10 cellular contexts compared by ENCODE assay signal in genomic region chr1:158819461-158820443, GRCh38. TPM values are rescaled to one million over a fixed set of nuclear protein-coding genes. Genes with fewer than 3 reads are reported as not detected.
A peak's percentile ranks its signal among the peaks of the same experiment; 100 is the strongest.
DNase-seq lines count a peak whose midpoint lies in the region; ATAC-seq and TF ChIP-seq lines count a peak whose summit lies in the region.
"Had no signal": no experiment of that assay in that cellular context is flagged by ENCODE, and none has a peak within 500 bp of the region (broad histone marks: within the 10 kb centered on the region; RNA-seq: fewer than 3 reads in every experiment).

No MANE protein-coding gene starts in this region.

- H3K27ac Mint-ChIP-seq in CD4-positive, alpha-beta memory T cell = peak overlapping the region; percentile 43 to 92 (median 82)

- H3K36me3 Mint-ChIP-seq in CD4-positive, alpha-beta memory T cell = no peaks in the 10 kb centered on the region
- H3K36me3 Mint-ChIP-seq: naive thymus-derived CD8-positive, alpha-beta T cell had no signal

- H3K27me3 ChIP-seq in CD4-positive, alpha-beta memory T cell (ENCODE audit: insufficient read depth, low read length) = no peaks in the 10 kb centered on the region
- H3K27me3 ChIP-seq in heart left ventricle = peaks cover 0 to 3% (median 0%) of the 10 kb centered on the region in 9 donors
- H3K27me3 ChIP-seq: tibial artery had no signal

- no peak overlapping the region for H3K4me3 ChIP-seq in CD4-positive, alpha-beta memory T cell (ENCODE audit: low read length in 2 of 2)
- no peak overlapping the region for H3K4me3 ChIP-seq in choroid plexus epithelial cell (ENCODE audit: low read depth, low read length)
- H3K4me3 ChIP-seq in heart left ventricle = no peak overlapping the region
- H3K4me3 ChIP-seq: tibial artery had no signal

- H3K9me3 Mint-ChIP-seq in CD4-positive, alpha-beta memory T cell = no peaks in the 10 kb centered on the region

- WGBS in heart left ventricle, 4 donors = 68 to 75% (median 70%) methylated on average over 7 of the region's 7 CpGs

- no peaks in the 10 kb centered on the region for H3K27me3 Mint-ChIP-seq in CD4-positive, alpha-beta memory T cell

- no peak overlapping the region for H3K27ac ChIP-seq in CD4-positive, alpha-beta memory T cell (ENCODE audit: low read depth, low read length)
- H3K27ac ChIP-seq in KOPT-K1 (ENCODE audit: low read depth, low read length, poor library complexity, severe bottlenecking) (peak overlapping the region; percentile 41), heart left ventricle (peak overlapping the region in 1 of 12 donors; percentile 79)
- H3K27ac ChIP-seq: tibial artery had no signal

- peaks cover 19 to 28% (median 25%) of the 10 kb centered on the region in 4 donors for H3K4me1 Mint-ChIP-seq in CD4-positive, alpha-beta memory T cell

- no peak for TF ChIP-seq CTCF in choroid plexus epithelial cell (conservative IDR thresholded peaks at IDR 0.05; ENCODE audit: low read depth, low read length)
- TF ChIP-seq CTCF in heart left ventricle (IDR thresholded peaks at IDR 0.05) = no peak

- H3K36me3 ChIP-seq in CD4-positive, alpha-beta memory T cell (ENCODE audit: insufficient read depth, low read length) = no peaks in the 10 kb centered on the region
- H3K36me3 ChIP-seq in KOPT-K1 (ENCODE audit: insufficient read depth, low read length) (no peaks in the 10 kb centered on the region), heart left ventricle (no peaks in the 10 kb centered on the region)
- H3K36me3 ChIP-seq: tibial artery had no signal

- H3K4me3 Mint-ChIP-seq in CD4-positive, alpha-beta memory T cell = peak overlapping the region in 7 of 8 donors; percentile 17 to 77 (median 56)

- H3K4me1 ChIP-seq in CD4-positive, alpha-beta memory T cell (ENCODE audit: insufficient read depth, low read length) = peaks cover 27% of the 10 kb centered on the region
- H3K4me1 ChIP-seq in heart left ventricle = peaks cover 0 to 35% (median 0%) of the 10 kb centered on the region in 12 donors

- H3K9me3 ChIP-seq in CD4-positive, alpha-beta memory T cell (ENCODE audit: control insufficient read depth in 1 of 2, low read length in 2 of 2) = no peaks in the 10 kb centered on the region
- H3K9me3 ChIP-seq in KOPT-K1 (ENCODE audit: insufficient read depth, low read length, poor library complexity, severe bottlenecking) = peaks cover 10% of the 10 kb centered on the region
- no peaks in the 10 kb centered on the region for H3K9me3 ChIP-seq in heart left ventricle
- H3K9me3 ChIP-seq: tibial artery had no signal

- intact Hi-C loops in CD4-positive, alpha-beta memory T cell (cut with micrococcal nuclease) = no loop called here
- intact Hi-C loops in heart left ventricle (cut with DNase I) = no loop called here

- DNase-seq in CD4-positive, alpha-beta memory T cell = peak; percentile 5 to 41 (median 13)
- DNase-seq in choroid plexus epithelial cell (ENCODE audit: low read depth) (peak; percentile 61), NCI-H524 treated with DMSO at 0.1 percent for 48 hours (lab: John Stamatoyannopoulos, UW) (no peak), heart left ventricle (no peak), HEK293T (ENCODE audit: extremely low spot score) (no peak), EL (no peak)
- DNase-seq: tibial artery had no signal

- CTCF ChIA-PET in CD4-positive, alpha-beta memory T cell (lab: Charles Lee; ENCODE audit: partially characterized antibody) = interaction anchor here (0.8 to 1.0 kb wide), 2 partner anchors 25 to 109 kb away, joined by 3 read pairs; no protein-coding TSS in a partner anchor
- CTCF ChIA-PET in HEK293T (lab: Yijun Ruan, JAX) = no interaction called here

- POLR2A ChIA-PET in CD4-positive, alpha-beta memory T cell (lab: Charles Lee; ENCODE audit: partially characterized antibody) = interaction anchor here (1.0 to 1.1 kb wide), 2 partner anchors 112 to 114 kb away, joined by 3 to 4 read pairs; partner anchors contain the start of gene PYHIN1
- POLR2A ChIA-PET in HEK293T (lab: Yijun Ruan, JAX) = no interaction called here

- TF ChIP-seq POLR2A in heart left ventricle (IDR thresholded peaks at IDR 0.05) = no peak

- ATAC-seq in GM21381 (IDR thresholded peaks at IDR 0.05; ENCODE audit: unreplicated experiment) = peak; percentile 74
- ATAC-seq in heart left ventricle = no peak
- ATAC-seq: naive thymus-derived CD8-positive, alpha-beta T cell had no signal

TF ChIP-seq in HEK293T, 16 proteins besides CTCF, POLR2A, EP300 and RAD21:
- TF ChIP-seq ARNT (IDR thresholded peaks at IDR 0.05) = no peak

RNA-seq across cellular contexts. Expression of gene MNDA, which starts 11.4 kb away (rescaled TPM):
- total RNA-seq in CD4-positive, alpha-beta memory T cell = under 1 TPM; 0.50 to 0.55 TPM
- under 1 TPM; 0.29 to 0.57 TPM for polyA plus RNA-seq in CD4-positive, alpha-beta memory T cell
- total RNA-seq in heart left ventricle = 10 to 100 TPM in 2 of 9 donors, 1 to 10 TPM in 7; 1.6 to 38.0 (median 3.3) TPM
- 1 to 10 TPM; 1.1 to 1.8 TPM for polyA plus RNA-seq in heart left ventricle

RNA-seq across cellular contexts. Expression of gene OR6N2, which starts 38.7 kb away (rescaled TPM):
- not detected for total RNA-seq in CD4-positive, alpha-beta memory T cell
- not detected for polyA plus RNA-seq in CD4-positive, alpha-beta memory T cell
- not detected for total RNA-seq in heart left ventricle
- not detected for polyA plus RNA-seq in heart left ventricle
- total RNA-seq: naive thymus-derived CD8-positive, alpha-beta T cell had no signal
- polyA plus RNA-seq: naive thymus-derived CD8-positive, alpha-beta T cell had no signal

RNA-seq across cellular contexts. Expression of gene OR6N1, which starts 47.8 kb away (rescaled TPM):
- not detected for total RNA-seq in CD4-positive, alpha-beta memory T cell
- polyA plus RNA-seq in CD4-positive, alpha-beta memory T cell = not detected
- not detected for total RNA-seq in heart left ventricle
- polyA plus RNA-seq in heart left ventricle = not detected
- total RNA-seq: naive thymus-derived CD8-positive, alpha-beta T cell had no signal
- polyA plus RNA-seq: naive thymus-derived CD8-positive, alpha-beta T cell had no signal

Comparison
In these comparisons a context has a peak if more than half of its experiments do, and no peak if none do; other contexts are left out.
1. DNase-seq: peak in CD4-positive, alpha-beta memory T cell (5 of 5) and choroid plexus epithelial cell (single experiment); none in NCI-H524 treated with DMSO at 0.1 percent for 48 hours (single experiment), heart left ventricle (0 of 5), HEK293T (single experiment) and EL (single experiment).